Comparison of ENCODE assay signal across 10 cellular contexts in the genomic region with DNA sequence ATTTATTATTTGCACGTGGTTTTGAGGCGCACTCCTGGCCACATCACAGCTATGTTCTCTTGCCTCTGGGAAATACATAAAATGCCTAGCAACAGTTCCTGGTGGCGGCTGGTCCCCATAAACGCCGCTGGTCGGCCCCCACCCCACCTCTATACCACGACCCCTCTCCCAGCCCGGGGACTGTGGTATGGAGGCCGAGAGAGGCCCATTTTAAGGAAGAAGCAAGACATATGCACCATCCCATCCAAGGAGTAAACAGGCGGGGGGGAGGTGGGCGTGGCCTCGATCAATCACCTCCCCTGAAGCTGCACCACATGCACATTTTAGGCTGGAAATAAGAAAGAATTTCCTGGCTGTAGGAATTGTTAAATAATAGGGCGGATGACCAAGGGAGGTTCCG.
DNase-seq lines count a peak whose midpoint lies in the region; TF ChIP-seq lines count a peak whose summit lies in the region.
"Had no signal": no experiment of that assay in that cellular context is flagged by ENCODE, and none has a peak within 500 bp of the region (broad histone marks: within the 10 kb centered on the region; RNA-seq: fewer than 3 reads in every experiment).

No MANE protein-coding gene starts in this region.

- H4K20me1 ChIP-seq in fibroblast of lung (ENCODE audit: control insufficient read depth, extremely low read depth, insufficient read depth, low read length), result no peaks in the 10 kb centered on the region

- H3K36me3 ChIP-seq in SJSA1 (no peaks in the 10 kb centered on the region), fibroblast of lung (ENCODE audit: control insufficient read depth, insufficient read depth, low read length) (no peaks in the 10 kb centered on the region)

- H3K9me3 ChIP-seq in SJSA1 (replicated peaks), result no peaks in the 10 kb centered on the region
- no peaks in the 10 kb centered on the region for H3K9me3 ChIP-seq in fibroblast of lung (ENCODE audit: control insufficient read depth, insufficient read depth, low read depth, low read length)

- H3K4me2 ChIP-seq in fibroblast of lung (ENCODE audit: extremely low read depth, insufficient read depth, low read length), result peak overlapping the region; percentile 89

- peak overlapping the region; percentile 98 for H3K27ac ChIP-seq in SJSA1
- peak overlapping the region; percentile 27 for H3K27ac ChIP-seq in fibroblast of lung (ENCODE audit: insufficient read depth, low read length)

- H3K4me1 ChIP-seq in SJSA1 (replicated peaks) (peaks cover 26% of the 10 kb centered on the region), fibroblast of lung (ENCODE audit: control insufficient read depth, extremely low read depth, insufficient read depth, low read length) (peaks cover 9% of the 10 kb centered on the region)

- H3K79me2 ChIP-seq in fibroblast of lung (ENCODE audit: control insufficient read depth, insufficient read depth, low read length), result no peaks in the 10 kb centered on the region

- H3K4me3 ChIP-seq in SJSA1 (no peak overlapping the region), fibroblast of lung (replicated peaks in 1 of 4; ENCODE audit: control extremely low read depth in 1 of 4, insufficient read depth in 1 of 4, low read depth in 3 of 4, low read length in 4 of 4) (peak overlapping the region in 1 of 4 experiments; percentile 22), foreskin fibroblast (ENCODE audit: low read depth in 1 of 2, low read length in 2 of 2) (no peak overlapping the region)

- DNase-seq in CD1c-positive myeloid dendritic cell (ENCODE audit: extremely low spot score) (peak; percentile 80), SJSA1 (ENCODE audit: low read depth in 1 of 2, low spot score in 2 of 2) (no peak), fibroblast of lung (ENCODE audit: low read depth in 2 of 2) (no peak), posterior vena cava (ENCODE audit: low spot score) (peak; percentile 84), HUDEP-2 (lab: John Stamatoyannopoulos, UW; ENCODE audit: unreplicated experiment in 76 of 76) (no peak), foreskin fibroblast (no peak), islet precursor cell (no peak)
- no peak for DNase-seq in stimulated activated CD4-positive, alpha-beta T cell treated with anti-CD3 and anti-CD28 coated beads, Interleukin-15, amount 100 ng/mL, for 24 hours
- DNase-seq: DMS 273 treated with DMSO at 0.1 percent for 48 hours, T-helper 2 cell had no signal

- H3K9ac ChIP-seq in fibroblast of lung (ENCODE audit: insufficient read depth, low read length), result no peak overlapping the region

- TF ChIP-seq CTCF in fibroblast of lung (conservative IDR thresholded peaks at IDR 0.05 in 1 of 2, IDR thresholded peaks at IDR 0.05 in 1 of 2; ENCODE audit: low read depth in 1 of 2, low read length in 2 of 2) (no peak), foreskin fibroblast (IDR thresholded peaks at IDR 0.05; ENCODE audit: low read depth, low read length) (no peak)

- intact Hi-C loops in posterior vena cava (cut with DNase I), result no loop called here

- no peak overlapping the region for H2AFZ ChIP-seq in fibroblast of lung (ENCODE audit: low read length)

- H3K27me3 ChIP-seq in SJSA1 (replicated peaks), result no peaks in the 10 kb centered on the region
- no peaks in the 10 kb centered on the region for H3K27me3 ChIP-seq in fibroblast of lung (ENCODE audit: control insufficient read depth, insufficient read depth, low read length)

Comparison
In these comparisons a context has a peak if more than half of its experiments do, and no peak if none do; other contexts are left out.
1. DNase-seq: peak in CD1c-positive myeloid dendritic cell (single experiment) and posterior vena cava (single experiment); none in SJSA1 (0 of 2), fibroblast of lung (0 of 2), HUDEP-2 (0 of 76), foreskin fibroblast (0 of 2), stimulated activated CD4-positive, alpha-beta T cell treated with anti-CD3 and anti-CD28 coated beads, Interleukin-15, amount 100 ng/mL, for 24 hours (single experiment) and islet precursor cell (single experiment).